ENCODE assay signal across 4 cellular contexts in the genomic region with DNA sequence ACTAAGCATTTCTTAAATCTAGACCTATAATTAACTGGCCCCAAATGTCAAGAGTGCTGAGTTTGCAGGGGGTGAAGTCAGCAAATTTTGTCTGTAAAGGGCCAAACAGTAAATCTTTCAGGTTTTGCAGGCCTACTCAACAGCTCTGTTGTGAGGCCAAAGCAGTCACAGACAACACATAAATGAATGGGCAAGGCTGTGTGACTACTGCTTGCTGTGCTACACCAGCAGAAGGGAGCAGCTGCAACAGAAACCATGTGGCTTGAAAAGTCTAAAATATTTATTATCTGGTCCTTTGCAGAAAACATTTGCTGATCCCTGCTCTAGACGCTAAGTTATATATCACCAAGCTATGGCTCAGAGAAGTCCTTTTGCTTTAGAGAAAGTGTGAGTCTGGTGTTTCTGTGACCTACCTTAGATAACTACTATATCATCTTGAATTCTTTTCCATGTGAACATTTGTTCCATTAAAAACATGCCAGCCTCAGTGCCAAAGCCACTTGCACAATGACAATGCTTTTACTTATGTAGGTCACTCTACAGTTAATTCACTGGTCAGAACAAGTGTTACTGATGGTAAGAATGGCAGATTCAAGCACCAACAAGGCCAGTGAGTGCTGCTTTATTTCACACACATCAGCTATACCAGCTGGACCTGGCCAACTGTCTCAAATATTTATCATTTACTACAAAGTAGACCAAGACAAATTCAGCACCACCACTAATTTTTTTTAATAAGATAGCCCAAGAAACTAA.
DNase-seq lines count a peak whose midpoint lies in the region; ATAC-seq and TF ChIP-seq lines count a peak whose summit lies in the region.
"Not testable (repeated sequence)": the region's sequence is repeated elsewhere in the genome, so short reads cannot be mapped to it uniquely, and the experiment has no call there.

No MANE protein-coding gene starts in this region.

- not testable (repeated sequence) for H3K4me3 ChIP-seq in heart right ventricle

- TF ChIP-seq CTCF in heart right ventricle (IDR thresholded peaks at IDR 0.05), result not testable (repeated sequence)

- not testable (repeated sequence) for DNase-seq in Right ventricle myocardium inferior (ENCODE audit: missing footprints); Right ventricle myocardium superior; heart right ventricle; left ventricle myocardium superior

- not testable (repeated sequence) for H3K36me3 ChIP-seq in heart right ventricle

- H3K27me3 ChIP-seq in heart right ventricle, result not testable (repeated sequence)

- WGBS in heart right ventricle, 2 donors, result no CpG with 5 or more reads among the region's 1 CpG

- ATAC-seq in Right ventricle myocardium inferior, result peak; percentile 78
- peak; percentile 88 for ATAC-seq in Right ventricle myocardium superior (ENCODE audit: poor library complexity)
- ATAC-seq in heart right ventricle, result peak in 5 of 8 donors; percentile 42 to 95 (median 90)
- ATAC-seq in left ventricle myocardium superior, result peak; percentile 92

- not testable (repeated sequence) for H3K27ac ChIP-seq in heart right ventricle

- intact Hi-C loops in Right ventricle myocardium inferior (cut with DNase I); Right ventricle myocardium superior (cut with DNase I); heart right ventricle (cut with DNase I); left ventricle myocardium superior (cut with micrococcal nuclease): not testable (repeated sequence)

- H3K4me1 ChIP-seq in heart right ventricle, result not testable (repeated sequence)

- H3K9me3 ChIP-seq in heart right ventricle, result not testable (repeated sequence)
